ENCODE assay signal across 8 cellular contexts in genomic region chr2:68365087-68365486, GRCh38. TPM values are rescaled to one million over a fixed set of nuclear protein-coding genes. Genes with fewer than 3 reads are reported as not detected.
DNase-seq lines count a peak whose midpoint lies in the region; ATAC-seq and TF ChIP-seq lines count a peak whose summit lies in the region.

A gene with protein sequence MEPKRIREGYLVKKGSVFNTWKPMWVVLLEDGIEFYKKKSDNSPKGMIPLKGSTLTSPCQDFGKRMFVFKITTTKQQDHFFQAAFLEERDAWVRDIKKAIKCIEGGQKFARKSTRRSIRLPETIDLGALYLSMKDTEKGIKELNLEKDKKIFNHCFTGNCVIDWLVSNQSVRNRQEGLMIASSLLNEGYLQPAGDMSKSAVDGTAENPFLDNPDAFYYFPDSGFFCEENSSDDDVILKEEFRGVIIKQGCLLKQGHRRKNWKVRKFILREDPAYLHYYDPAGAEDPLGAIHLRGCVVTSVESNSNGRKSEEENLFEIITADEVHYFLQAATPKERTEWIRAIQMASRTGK (plus strand): TSS chr2:68365282. CDS start chr2:68365352, 70 bp downstream.

- H3K27ac ChIP-seq in caudate nucleus (ENCODE audit: low read depth, low read length), result peak within 1 kb of the TSS; percentile 60
- H3K27ac ChIP-seq in neutrophil, result peak within 1 kb of the TSS; percentile 97

- DNase-seq in Caki2 (ENCODE audit: low read depth) (peak; percentile 18), GM20000 (ENCODE audit: low spot score) (peak; percentile 49), caudate nucleus (lab: John Stamatoyannopoulos, UW) (peak in 17 of 61 donors; percentile 4 to 33 (median 17)), inferior parietal cortex (ENCODE audit: extremely low spot score) (no peak), glutamatergic neuron (no peak), NCI-H1436 treated with DMSO at 0.1 percent for 48 hours (lab: John Stamatoyannopoulos, UW) (no peak)

- peaks cover 64 to 71% of the 10 kb centered on the region in 2 experiments for H3K4me1 ChIP-seq in neutrophil (ENCODE audit: control insufficient read depth in 1 of 2, insufficient read depth in 1 of 2, low read depth in 1 of 2, low read length in 1 of 2)

- no peaks in the 10 kb centered on the region for H3K36me3 Mint-ChIP-seq in glutamatergic neuron (ENCODE audit: unreplicated experiment)

- TF ChIP-seq CTCF in GM20000 (IDR thresholded peaks at IDR 0.05; ENCODE audit: extremely low read depth, missing control alignments) (no peak), neutrophil (IDR thresholded peaks at IDR 0.05) (peak; percentile 18), glutamatergic neuron (IDR thresholded peaks at IDR 0.05; ENCODE audit: partially characterized antibody, unreplicated experiment) (no peak)

- H3K27me3 ChIP-seq in neutrophil, result no peaks in the 10 kb centered on the region

- H3K27ac Mint-ChIP-seq in glutamatergic neuron (ENCODE audit: unreplicated experiment), result no peak within 1 kb of the TSS

- no peaks in the 10 kb centered on the region for H3K9me3 Mint-ChIP-seq in glutamatergic neuron (ENCODE audit: unreplicated experiment)

- no peak within 1 kb of the TSS for H3K4me3 Mint-ChIP-seq in glutamatergic neuron (ENCODE audit: unreplicated experiment)

- peaks cover 11% of the 10 kb centered on the region for H3K36me3 ChIP-seq in neutrophil

- ATAC-seq in HG03571 (IDR thresholded peaks at IDR 0.05; ENCODE audit: unreplicated experiment), result peak; percentile 57

- H3K27me3 Mint-ChIP-seq in glutamatergic neuron (ENCODE audit: unreplicated experiment), result no peaks in the 10 kb centered on the region

- H3K9me3 ChIP-seq in neutrophil, result no peaks in the 10 kb centered on the region

- peak within 1 kb of the TSS; percentile 96 to 98 for H3K4me3 ChIP-seq in neutrophil (ENCODE audit: low read depth in 1 of 2, low read length in 1 of 2)

- peaks cover 6% of the 10 kb centered on the region for H3K4me1 Mint-ChIP-seq in glutamatergic neuron (ENCODE audit: low read depth, unreplicated experiment)

- in situ Hi-C loops in Caki2 (cut with HindIII; ENCODE audit: low pct_unique_long_range_greater_than_20kb, low sequenced_read_pairs), result no loop called here

RNA-seq across cellular contexts. Expression of the gene that starts here (rescaled TPM):
- 1.2 and 4.3 TPM in 2 replicates for total RNA-seq in Caki2 (2014; rRNA removed; shearing (Covaris generic); ENCODE audit: low replicate concordance)
- not detected for total RNA-seq in glutamatergic neuron (ENCODE audit: unreplicated experiment)

Comparison
In these comparisons a context has a peak if more than half of its experiments do, and no peak if none do; other contexts are left out.
1. DNase-seq: peak in Caki2 (single experiment) and GM20000 (single experiment); none in inferior parietal cortex (single experiment), glutamatergic neuron (single experiment) and NCI-H1436 treated with DMSO at 0.1 percent for 48 hours (single experiment).